In the genomic region with DNA sequence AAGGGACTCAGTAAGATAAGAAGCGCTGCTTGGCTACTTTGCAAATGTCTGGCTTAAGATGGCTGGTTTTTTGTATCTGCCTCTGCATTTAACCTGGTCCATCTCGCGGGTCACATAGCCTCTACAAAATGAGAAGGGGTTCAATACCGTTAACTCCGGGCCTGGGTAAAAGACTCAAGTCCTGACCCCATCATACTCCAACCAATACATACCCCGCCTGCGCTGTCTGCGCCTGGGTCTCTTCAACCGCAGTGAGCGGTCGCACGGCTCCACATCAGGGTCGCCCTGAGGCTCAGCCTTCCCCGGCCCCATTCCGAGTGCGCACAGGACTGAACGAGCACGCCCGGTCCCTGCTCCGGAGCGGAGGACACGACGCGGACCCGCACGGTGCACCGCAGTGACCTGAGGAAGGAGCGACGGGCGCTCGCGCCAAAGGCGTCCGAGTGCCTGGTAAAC, we compare ENCODE assay signal across 8 cellular contexts. TPM values are rescaled to one million over a fixed set of nuclear protein-coding genes. Genes with fewer than 3 reads are reported as not detected.
DNase-seq lines count a peak whose midpoint lies in the region; ATAC-seq and TF ChIP-seq lines count a peak whose summit lies in the region.

No MANE protein-coding gene starts in this region.

- TF ChIP-seq CTCF in BE2C (IDR thresholded peaks at IDR 0.05; ENCODE audit: low read depth, low read length), result no peak
- TF ChIP-seq CTCF in body of pancreas (IDR thresholded peaks at IDR 0.05), result peak in 1 of 7 experiments; percentile 3
- no peak for TF ChIP-seq CTCF in GM10266 (IDR thresholded peaks at IDR 0.05; ENCODE audit: control insufficient read depth, insufficient read depth, low read depth, missing control alignments)

- intact Hi-C loops in body of pancreas (cut with DNase I), result no loop called here

- no peak for TF ChIP-seq POLR2A in body of pancreas (IDR thresholded peaks at IDR 0.05)

- no peaks in the 10 kb centered on the region for H3K36me3 ChIP-seq in BE2C
- H3K36me3 ChIP-seq in body of pancreas (replicated peaks in 1 of 2; ENCODE audit: insufficient read depth in 1 of 2, low read depth in 2 of 2), result no peaks in the 10 kb centered on the region
- peaks cover under 1% of the 10 kb centered on the region for H3K36me3 ChIP-seq in muscle layer of colon (ENCODE audit: insufficient read depth, low read length)

- DNase-seq in BE2C (no peak), body of pancreas (no peak), activated gamma-delta T cell (lab: John Stamatoyannopoulos, UW) (no peak), GM19240 (ENCODE audit: insufficient read length, low spot score) (no peak), GM10266 (ENCODE audit: extremely low spot score) (no peak)

- H3K4me1 ChIP-seq in BE2C (no peaks in the 10 kb centered on the region), body of pancreas (peaks cover 24% of the 10 kb centered on the region), muscle layer of colon (ENCODE audit: insufficient read depth, low read length) (peaks cover 12% of the 10 kb centered on the region)

- H3K27me3 ChIP-seq in BE2C (no peaks in the 10 kb centered on the region), body of pancreas (no peaks in the 10 kb centered on the region), muscle layer of colon (ENCODE audit: control insufficient read depth in 1 of 2, insufficient read depth in 2 of 2, low read length in 2 of 2) (no peaks in the 10 kb centered on the region)

- H3K4me3 ChIP-seq in BE2C (ENCODE audit: low read depth, low read length) (peak overlapping the region; percentile 68), body of pancreas (peak overlapping the region; percentile 4 to 96), muscle layer of colon (ENCODE audit: low read depth in 1 of 2, low read length in 2 of 2) (peak overlapping the region; percentile 82 to 94)

- H3K9me3 ChIP-seq in BE2C (no peaks in the 10 kb centered on the region), body of pancreas (no peaks in the 10 kb centered on the region), muscle layer of colon (ENCODE audit: low read length) (no peaks in the 10 kb centered on the region)

- H3K27ac ChIP-seq in body of pancreas (peak overlapping the region in 3 of 4 donors; percentile 9 to 96 (median 95)), muscle layer of colon (ENCODE audit: low read depth, low read length) (peak overlapping the region; percentile 63)

- ATAC-seq in HG03354 (IDR thresholded peaks at IDR 0.05; ENCODE audit: poor library complexity, severe bottlenecking, unreplicated experiment), result peak; percentile 23
- no peak for ATAC-seq in body of pancreas
- ATAC-seq in HG02938 (IDR thresholded peaks at IDR 0.05; ENCODE audit: unreplicated experiment), result no peak

- WGBS in body of pancreas, 2 donors, result 1 to 2% methylated on average over 12 to 34 of the region's 34 CpGs

- H3K9ac ChIP-seq in muscle layer of colon (ENCODE audit: low read length), result peak overlapping the region; percentile 57

RNA-seq across cellular contexts. Expression of a gene that starts 0.6 kb away (rescaled TPM):
- 137 TPM for polyA plus RNA-seq in BE2C (2012; ENCODE audit: insufficient read depth, insufficient read length, low read depth)
- 10 to 100 TPM; 46.7 to 61.3 TPM for total RNA-seq in body of pancreas

RNA-seq across cellular contexts. Expression of a gene that starts 31.9 kb away (rescaled TPM):
- polyA plus RNA-seq in BE2C (2012; ENCODE audit: insufficient read depth, insufficient read length, low read depth), result 8.5 TPM
- total RNA-seq in body of pancreas, result 10 to 100 TPM in 1 of 2 donors, 1 to 10 TPM in 1; 8.2 to 11.4 TPM

RNA-seq across cellular contexts. Expression of a gene that starts 51.5 kb away (rescaled TPM):
- polyA plus RNA-seq in BE2C (2012; ENCODE audit: insufficient read depth, insufficient read length, low read depth), result not detected
- not detected for total RNA-seq in body of pancreas
